ENCODE assay signal across 7 cellular contexts in the genomic region with DNA sequence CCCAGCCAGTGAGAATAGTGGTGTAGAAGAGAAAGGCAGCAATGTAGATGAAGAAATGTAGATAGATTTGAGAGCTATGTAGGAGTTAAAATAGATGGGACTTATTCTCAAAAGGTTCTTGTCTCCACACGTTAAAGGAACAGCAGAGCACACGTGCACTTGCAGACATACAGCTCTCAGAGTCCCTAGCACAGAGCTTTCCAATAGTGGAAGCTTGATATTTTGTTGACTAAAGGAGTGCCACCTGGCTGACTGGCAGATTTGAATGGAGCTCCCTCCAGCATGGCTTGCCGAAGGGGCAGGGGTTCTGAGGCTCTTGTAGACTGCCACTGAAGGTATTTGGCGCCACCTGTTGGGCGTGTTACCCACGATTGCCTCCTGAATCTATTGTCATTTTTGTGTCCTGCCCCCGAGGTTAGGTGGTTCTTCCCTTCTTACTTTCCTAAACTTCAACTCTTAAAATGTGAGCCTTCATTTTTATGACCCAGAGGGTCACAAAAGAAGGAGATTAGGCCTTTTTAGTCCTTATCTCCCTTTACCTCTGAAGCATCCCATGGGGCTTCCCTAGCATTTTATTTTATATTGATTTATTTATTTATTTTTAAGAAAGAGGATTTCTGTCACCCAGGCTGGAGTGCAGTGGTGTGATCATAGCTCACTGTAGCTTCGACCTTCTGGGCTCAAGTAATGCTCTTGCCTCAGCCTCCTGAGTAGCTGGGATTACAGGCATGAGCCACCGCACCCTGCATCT. TPM values are rescaled to one million over a fixed set of nuclear protein-coding genes. Genes with fewer than 3 reads are reported as not detected.
DNase-seq lines count a peak whose midpoint lies in the region; ATAC-seq and TF ChIP-seq lines count a peak whose summit lies in the region.

No MANE protein-coding gene starts in this region.

- H3K9me3 Mint-ChIP-seq in natural killer cell = no peaks in the 10 kb centered on the region

- H3K27ac Mint-ChIP-seq in natural killer cell = peak overlapping the region in 1 of 2 donors; percentile 97

- H3K4me1 Mint-ChIP-seq in natural killer cell = peaks cover 20 to 31% of the 10 kb centered on the region in 2 donors

- intact Hi-C loops in natural killer cell (cut with micrococcal nuclease) = loop anchor here (1.0 kb wide), 2 partner anchors 52 to 100 kb away; no protein-coding TSS in a partner anchor

- H3K27me3 Mint-ChIP-seq in natural killer cell (ENCODE audit: low read depth in 2 of 2) = no peaks in the 10 kb centered on the region

- TF ChIP-seq POLR2A in erythroblast (IDR thresholded peaks at IDR 0.05; ENCODE audit: low read length) = no peak

- TF ChIP-seq CTCF in natural killer cell (IDR thresholded peaks at IDR 0.05) = peak; percentile 87

- DNase-seq in Kasumi-1 (lab: John Stamatoyannopoulos, UW) (peak; percentile 81 to 85), OCI-M1 (lab: John Stamatoyannopoulos, UW) (peak; percentile 96), activated T-cell treated with anti-CD3 and anti-CD28 coated beads for 1 hour (ENCODE audit: low read depth) (peak; percentile 94), erythroblast (lab: John Stamatoyannopoulos, UW) (peak; percentile 86 to 92), natural killer cell (peak; percentile 85)
- peak; percentile 70 to 88 (median 82) for DNase-seq in stimulated activated naive CD4-positive, alpha-beta T cell (lab: John Stamatoyannopoulos, UW)

- peak; percentile 42 for ATAC-seq in GM18498 (IDR thresholded peaks at IDR 0.05; ENCODE audit: unreplicated experiment)
- ATAC-seq in natural killer cell = peak; percentile 82 to 91 (median 91)

- H3K36me3 Mint-ChIP-seq in natural killer cell = peaks cover 15% of the 10 kb centered on the region

- H3K4me3 Mint-ChIP-seq in natural killer cell = no peak overlapping the region

RNA-seq across cellular contexts. Expression of a gene that starts 16.4 kb away (rescaled TPM):
- total RNA-seq in natural killer cell = 100 to 1,000 TPM; 653 to 886 (median 714) TPM

RNA-seq across cellular contexts. Expression of a gene that starts 24.6 kb away (rescaled TPM):
- total RNA-seq in natural killer cell = 1 to 10 TPM; 1.2 to 4.3 (median 3.6) TPM

RNA-seq across cellular contexts. Expression of a gene that starts 31.9 kb away (rescaled TPM):
- total RNA-seq in natural killer cell = 10 to 100 TPM; 39.2 to 57.5 (median 48.1) TPM

RNA-seq across cellular contexts. Expression of a gene that starts 44.0 kb away (rescaled TPM):
- total RNA-seq in natural killer cell = 10 to 100 TPM; 19.5 to 28.1 (median 23.0) TPM

Comparison
In these comparisons a context has a peak if more than half of its experiments do, and no peak if none do; other contexts are left out.
1. Peak in every context shown above with its lines: DNase-seq and ATAC-seq.